Comparison of ENCODE assay signal across 22 cellular contexts in genomic region chr1:56433056-56433577, GRCh38.
A peak's percentile ranks its signal among the peaks of the same experiment; 100 is the strongest.
DNase-seq lines count a peak whose midpoint lies in the region; ATAC-seq and TF ChIP-seq lines count a peak whose summit lies in the region.
"Had no signal": no experiment of that assay in that cellular context is flagged by ENCODE, and none has a peak within 500 bp of the region (broad histone marks: within the 10 kb centered on the region; RNA-seq: fewer than 3 reads in every experiment).

No MANE protein-coding gene starts in this region.

- H3K9me3 ChIP-seq in left ventricle myocardium inferior (replicated peaks) (no peaks in the 10 kb centered on the region), colonic mucosa (no peaks in the 10 kb centered on the region)
- no peaks in the 10 kb centered on the region for H3K9me3 ChIP-seq in naive thymus-derived CD4-positive, alpha-beta T cell (ENCODE audit: control insufficient read depth in 2 of 3, low read length in 3 of 3)
- H3K9me3 ChIP-seq in CD4-positive, alpha-beta T cell (ENCODE audit: control insufficient read depth, low read length) = no peaks in the 10 kb centered on the region
- H3K9me3 ChIP-seq: BE2C, neutrophil had no signal

- no peak overlapping the region for H3K4me3 Mint-ChIP-seq in dendritic cell treated with granulocyte-macrophage colony-stimulating factor and Interleukin-4, amounts not matched to agents 40 ng/mL and 50 ng/mL, for 4 days
- no peak overlapping the region for H3K4me3 Mint-ChIP-seq in naive thymus-derived CD4-positive, alpha-beta T cell
- no peak overlapping the region for H3K4me3 Mint-ChIP-seq in CD4-positive, alpha-beta T cell
- H3K4me3 Mint-ChIP-seq: activated naive CD8-positive, alpha-beta T cell had no signal

- H3K27me3 ChIP-seq in left ventricle myocardium inferior (ENCODE audit: low read depth) = no peaks in the 10 kb centered on the region
- H3K27me3 ChIP-seq in naive thymus-derived CD4-positive, alpha-beta T cell (ENCODE audit: control insufficient read depth in 2 of 2, insufficient read depth in 2 of 2, low read length in 2 of 2) = no peaks in the 10 kb centered on the region
- H3K27me3 ChIP-seq in CD4-positive, alpha-beta T cell (ENCODE audit: control insufficient read depth, insufficient read depth, low read length) = no peaks in the 10 kb centered on the region
- no peaks in the 10 kb centered on the region for H3K27me3 ChIP-seq in colonic mucosa
- H3K27me3 ChIP-seq: BE2C, neutrophil had no signal

- intact Hi-C loops in left ventricle myocardium inferior (cut with micrococcal nuclease) = no loop called here
- intact Hi-C loops in left cardiac atrium (cut with DNase I) = no loop called here
- intact Hi-C loops in dendritic cell treated with granulocyte-macrophage colony-stimulating factor and Interleukin-4, amounts not matched to agents 40 ng/mL and 50 ng/mL, for 4 days (cut with micrococcal nuclease) = no loop called here
- intact Hi-C loops in naive thymus-derived CD4-positive, alpha-beta T cell (cut with micrococcal nuclease) = no loop called here
- intact Hi-C loops in CD4-positive, alpha-beta T cell (cut with DNase I, micrococcal nuclease) = no loop called here
- intact Hi-C loops in colonic mucosa (cut with DNase I) = no loop called here

- no peaks in the 10 kb centered on the region for H3K9me3 Mint-ChIP-seq in dendritic cell treated with granulocyte-macrophage colony-stimulating factor and Interleukin-4, amounts not matched to agents 40 ng/mL and 50 ng/mL, for 4 days
- H3K9me3 Mint-ChIP-seq in naive thymus-derived CD4-positive, alpha-beta T cell = peaks cover 0 to 3% (median 0%) of the 10 kb centered on the region in 11 donors
- H3K9me3 Mint-ChIP-seq in CD4-positive, alpha-beta T cell = no peaks in the 10 kb centered on the region

- POLR2A ChIA-PET in naive thymus-derived CD4-positive, alpha-beta T cell (lab: Charles Lee) = no interaction called here
- POLR2A ChIA-PET in CD4-positive, alpha-beta T cell (lab: Charles Lee) = no interaction called here

- CTCF ChIA-PET in naive thymus-derived CD4-positive, alpha-beta T cell (lab: Charles Lee) = no interaction called here
- CTCF ChIA-PET in CD4-positive, alpha-beta T cell (lab: Charles Lee) = no interaction called here

- H3K4me3 ChIP-seq in left ventricle myocardium inferior (no peak overlapping the region), colonic mucosa (no peak overlapping the region)
- no peak overlapping the region for H3K4me3 ChIP-seq in naive thymus-derived CD4-positive, alpha-beta T cell (ENCODE audit: low read length)

- ATAC-seq in left cardiac atrium = no peak
- ATAC-seq in naive thymus-derived CD4-positive, alpha-beta T cell = peak; percentile 22
- ATAC-seq in CD4-positive, alpha-beta T cell (ENCODE audit: poor library complexity) = no peak

- H3K4me1 ChIP-seq in left ventricle myocardium inferior (peaks cover 51% of the 10 kb centered on the region), colonic mucosa (no peaks in the 10 kb centered on the region)
- no peaks in the 10 kb centered on the region for H3K4me1 ChIP-seq in naive thymus-derived CD4-positive, alpha-beta T cell (ENCODE audit: control insufficient read depth in 2 of 2, insufficient read depth in 2 of 2, low read length in 2 of 2)
- H3K4me1 ChIP-seq: BE2C had no signal

- H3K27ac ChIP-seq in left ventricle myocardium inferior (replicated peaks) (peak overlapping the region; percentile 59), colonic mucosa (no peak overlapping the region)
- no peak overlapping the region for H3K27ac ChIP-seq in naive thymus-derived CD4-positive, alpha-beta T cell (ENCODE audit: low read depth, low read length)
- H3K27ac ChIP-seq in CD4-positive, alpha-beta T cell (ENCODE audit: low read depth, low read length) = no peak overlapping the region
- H3K27ac ChIP-seq: neutrophil, RWPE1 had no signal

- peak overlapping the region; percentile 5 for H3K27ac Mint-ChIP-seq in dendritic cell treated with granulocyte-macrophage colony-stimulating factor and Interleukin-4, amounts not matched to agents 40 ng/mL and 50 ng/mL, for 4 days
- H3K27ac Mint-ChIP-seq in naive thymus-derived CD4-positive, alpha-beta T cell = no peak overlapping the region
- no peak overlapping the region for H3K27ac Mint-ChIP-seq in CD4-positive, alpha-beta T cell
- H3K27ac Mint-ChIP-seq: activated naive CD8-positive, alpha-beta T cell had no signal

- H3K27me3 Mint-ChIP-seq in dendritic cell treated with granulocyte-macrophage colony-stimulating factor and Interleukin-4, amounts not matched to agents 40 ng/mL and 50 ng/mL, for 4 days = peaks cover 30% of the 10 kb centered on the region
- peaks cover 0 to 12% (median 0%) of the 10 kb centered on the region in 5 donors for H3K27me3 Mint-ChIP-seq in naive thymus-derived CD4-positive, alpha-beta T cell
- no peaks in the 10 kb centered on the region for H3K27me3 Mint-ChIP-seq in CD4-positive, alpha-beta T cell

- H3K9ac ChIP-seq in colonic mucosa (ENCODE audit: low read depth in 2 of 2, low read length in 2 of 2) = no peak overlapping the region

- H3K36me3 ChIP-seq in left ventricle myocardium inferior (no peaks in the 10 kb centered on the region), colonic mucosa (no peaks in the 10 kb centered on the region)
- no peaks in the 10 kb centered on the region for H3K36me3 ChIP-seq in naive thymus-derived CD4-positive, alpha-beta T cell (ENCODE audit: control insufficient read depth in 2 of 3, insufficient read depth in 3 of 3, low read length in 3 of 3)
- H3K36me3 ChIP-seq: BE2C, neutrophil had no signal

- DNase-seq in left ventricle myocardium inferior (no peak), left cardiac atrium (no peak), NCI-H1417 (lab: John Stamatoyannopoulos, UW) (no peak), colonic mucosa (no peak)
- DNase-seq in naive thymus-derived CD4-positive, alpha-beta T cell = no peak
- no peak for DNase-seq in stimulated activated CD4-positive, alpha-beta T cell treated with anti-CD3 and anti-CD28 coated beads, Interleukin-4, amount 100 ng/mL, for 4 hours
- no peak for DNase-seq in CD4-positive, alpha-beta T cell
- DNase-seq: activated CD4-positive, alpha-beta T cell treated with anti-CD3 and anti-CD28 coated beads for 48 hours; BE2C; effector memory CD4-positive, alpha-beta T cell; GOT3; Kasumi-1; left colon; midbrain; NCI-H1048; NCI-H2029; NCI-H446; stimulated activated CD4-positive, alpha-beta T cell treated with anti-CD3 and anti-CD28 coated beads, Interleukin-4, amount 100 ng/mL, for 24 hours had no signal

- no peaks in the 10 kb centered on the region for H3K36me3 Mint-ChIP-seq in dendritic cell treated with granulocyte-macrophage colony-stimulating factor and Interleukin-4, amounts not matched to agents 40 ng/mL and 50 ng/mL, for 4 days (ENCODE audit: low read depth)
- H3K36me3 Mint-ChIP-seq in naive thymus-derived CD4-positive, alpha-beta T cell = no peaks in the 10 kb centered on the region
- no peaks in the 10 kb centered on the region for H3K36me3 Mint-ChIP-seq in CD4-positive, alpha-beta T cell (ENCODE audit: low read depth)
- H3K36me3 Mint-ChIP-seq: activated naive CD8-positive, alpha-beta T cell had no signal

- TF ChIP-seq CTCF in left ventricle myocardium inferior (IDR thresholded peaks at IDR 0.05; ENCODE audit: borderline replicate concordance) (no peak), colonic mucosa (IDR thresholded peaks at IDR 0.05) (no peak)
- TF ChIP-seq CTCF in CD4-positive, alpha-beta T cell (IDR thresholded peaks at IDR 0.05) = no peak

- H3K4me1 Mint-ChIP-seq in dendritic cell treated with granulocyte-macrophage colony-stimulating factor and Interleukin-4, amounts not matched to agents 40 ng/mL and 50 ng/mL, for 4 days (ENCODE audit: low read depth) = peaks cover 60% of the 10 kb centered on the region
- H3K4me1 Mint-ChIP-seq in naive thymus-derived CD4-positive, alpha-beta T cell = peaks cover 0 to 3% (median 0%) of the 10 kb centered on the region in 7 donors
- no peaks in the 10 kb centered on the region for H3K4me1 Mint-ChIP-seq in CD4-positive, alpha-beta T cell (ENCODE audit: low read depth)
